In the genomic region with DNA sequence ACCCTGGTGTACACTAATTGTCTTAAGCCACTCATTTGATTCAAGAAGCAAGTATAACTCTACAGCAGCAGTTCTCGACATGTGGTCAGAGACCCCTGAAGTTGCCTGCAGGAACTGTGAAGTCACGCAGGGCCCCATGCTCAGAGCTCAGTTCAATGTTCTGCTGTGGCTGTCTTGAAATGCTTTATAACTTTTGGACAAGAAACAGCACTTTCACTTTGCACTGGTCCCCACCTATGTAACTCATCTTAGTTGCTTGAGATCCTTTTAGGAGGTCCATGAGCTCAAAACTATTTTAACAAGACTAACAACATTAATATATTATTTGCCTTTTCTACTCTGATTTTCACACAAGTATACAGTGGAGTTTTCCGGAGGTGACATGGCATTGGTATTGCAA, we compare ENCODE assay signal across 15 cellular contexts.
A peak's percentile ranks its signal among the peaks of the same experiment; 100 is the strongest.
DNase-seq lines count a peak whose midpoint lies in the region; ATAC-seq and TF ChIP-seq lines count a peak whose summit lies in the region.
"Had no signal": no experiment of that assay in that cellular context is flagged by ENCODE, and none has a peak within 500 bp of the region (broad histone marks: within the 10 kb centered on the region; RNA-seq: fewer than 3 reads in every experiment).

No MANE protein-coding gene starts in this region.

- H3K9me3 Mint-ChIP-seq in CD4-positive, alpha-beta memory T cell, result no peaks in the 10 kb centered on the region
- H3K9me3 Mint-ChIP-seq in HFFc6, result no peaks in the 10 kb centered on the region
- H3K9me3 Mint-ChIP-seq in mesothelial cell of epicardium, result no peaks in the 10 kb centered on the region
- H3K9me3 Mint-ChIP-seq: activated T-helper 2 cell treated with anti-CD3 and anti-CD28 coated beads, Interferon-gamma antibody, Interleukin-2, Interleukin-4, amounts not matched to agents 10 μg/mL and 5 μg/mL and 100 μg/mL, durations not matched to agents 14 hours and 24 hours and 36 hours had no signal

- H3K27ac ChIP-seq in CD4-positive, alpha-beta memory T cell (ENCODE audit: low read depth, low read length), result no peak overlapping the region
- H3K27ac ChIP-seq: body of pancreas, heart left ventricle, KMS-11, left ventricle myocardium inferior, sigmoid colon had no signal

- H3K4me3 Mint-ChIP-seq in CD4-positive, alpha-beta memory T cell, result peak overlapping the region; percentile 21 to 86 (median 62)
- H3K4me3 Mint-ChIP-seq in HFFc6 (peak overlapping the region; percentile 89), mesothelial cell of epicardium (no peak overlapping the region)

- H3K36me3 ChIP-seq in CD4-positive, alpha-beta memory T cell (ENCODE audit: insufficient read depth, low read length), result no peaks in the 10 kb centered on the region
- H3K36me3 ChIP-seq: heart left ventricle, left ventricle myocardium inferior, sigmoid colon had no signal

- no peaks in the 10 kb centered on the region for H3K9me3 ChIP-seq in CD4-positive, alpha-beta memory T cell (ENCODE audit: control insufficient read depth in 1 of 2, low read length in 2 of 2)
- H3K9me3 ChIP-seq: body of pancreas, heart left ventricle, left ventricle myocardium inferior, sigmoid colon had no signal

- CTCF ChIA-PET in CD4-positive, alpha-beta memory T cell (lab: Charles Lee; ENCODE audit: partially characterized antibody), result interaction anchor here (1.3 to 3.1 kb wide), 4 partner anchors 16 to 132 kb away, joined by 3 to 28 read pairs (median 4); no protein-coding TSS in a partner anchor

- no peaks in the 10 kb centered on the region for H3K36me3 Mint-ChIP-seq in CD4-positive, alpha-beta memory T cell
- H3K36me3 Mint-ChIP-seq in HFFc6 (ENCODE audit: low read depth), result no peaks in the 10 kb centered on the region
- no peaks in the 10 kb centered on the region for H3K36me3 Mint-ChIP-seq in mesothelial cell of epicardium

- intact Hi-C loops in CD4-positive, alpha-beta memory T cell (cut with micrococcal nuclease), result loop anchor here (5.0 kb wide), 1 partner anchor 61 kb away; no protein-coding TSS in a partner anchor

- H3K4me1 Mint-ChIP-seq in CD4-positive, alpha-beta memory T cell, result peaks cover 39 to 90% (median 68%) of the 10 kb centered on the region in 4 donors
- H3K4me1 Mint-ChIP-seq in HFFc6 (ENCODE audit: low read depth) (peaks cover 92% of the 10 kb centered on the region), mesothelial cell of epicardium (peaks cover 39% of the 10 kb centered on the region)

- ATAC-seq in HG03439 (IDR thresholded peaks at IDR 0.05; ENCODE audit: unreplicated experiment) (no peak), GM21737 (IDR thresholded peaks at IDR 0.05; ENCODE audit: unreplicated experiment) (no peak), HG03378 (IDR thresholded peaks at IDR 0.05; ENCODE audit: unreplicated experiment) (no peak), GM21529 (IDR thresholded peaks at IDR 0.05; ENCODE audit: unreplicated experiment) (no peak)
- ATAC-seq: body of pancreas, heart left ventricle had no signal

- H3K4me1 ChIP-seq in CD4-positive, alpha-beta memory T cell (ENCODE audit: insufficient read depth, low read length), result peaks cover 85% of the 10 kb centered on the region
- H3K4me1 ChIP-seq: body of pancreas, left ventricle myocardium inferior, sigmoid colon had no signal

- no peaks in the 10 kb centered on the region for H3K27me3 Mint-ChIP-seq in CD4-positive, alpha-beta memory T cell
- H3K27me3 Mint-ChIP-seq in HFFc6 (ENCODE audit: insufficient read depth), result no peaks in the 10 kb centered on the region
- no peaks in the 10 kb centered on the region for H3K27me3 Mint-ChIP-seq in mesothelial cell of epicardium (ENCODE audit: low read depth)

- H3K27ac Mint-ChIP-seq in CD4-positive, alpha-beta memory T cell, result peak overlapping the region; percentile 44 to 91 (median 79)
- H3K27ac Mint-ChIP-seq in HFFc6 (peak overlapping the region; percentile 75), mesothelial cell of epicardium (peak overlapping the region; percentile 62)
- H3K27ac Mint-ChIP-seq: activated T-helper 2 cell treated with anti-CD3 and anti-CD28 coated beads, Interferon-gamma antibody, Interleukin-2, Interleukin-4, amounts not matched to agents 10 μg/mL and 5 μg/mL and 100 μg/mL, durations not matched to agents 14 hours and 24 hours and 36 hours had no signal

- no peak for TF ChIP-seq CTCF in HFFc6 (IDR thresholded peaks at IDR 0.05)
- TF ChIP-seq CTCF in mesothelial cell of epicardium (IDR thresholded peaks at IDR 0.05; ENCODE audit: unreplicated experiment), result no peak

- no peaks in the 10 kb centered on the region for H3K27me3 ChIP-seq in CD4-positive, alpha-beta memory T cell (ENCODE audit: insufficient read depth, low read length)
- H3K27me3 ChIP-seq: body of pancreas had no signal

- DNase-seq in CD4-positive, alpha-beta memory T cell, result peak in 1 of 5 donors; percentile 35
- no peak for DNase-seq in HFFc6
- DNase-seq in amniotic epithelial cell (ENCODE audit: low read depth), result peak; percentile 23
- DNase-seq in mesothelial cell of epicardium (ENCODE audit: low spot score in 2 of 2, unreplicated experiment in 2 of 2), result no peak
- DNase-seq: body of pancreas, heart left ventricle, left ventricle myocardium inferior, NCI-H187 treated with DMSO at 0.1 percent for 48 hours, sigmoid colon had no signal

- POLR2A ChIA-PET in CD4-positive, alpha-beta memory T cell (lab: Charles Lee; ENCODE audit: partially characterized antibody), result interaction anchor here (0.9 to 2.8 kb wide), 7 partner anchors 8 to 92 kb away, joined by 3 to 53 read pairs (median 4); no protein-coding TSS in a partner anchor

- H3K4me3 ChIP-seq in CD4-positive, alpha-beta memory T cell (ENCODE audit: low read length in 2 of 2), result no peak overlapping the region
- H3K4me3 ChIP-seq: body of pancreas, sigmoid colon had no signal
